ENCODE assay signal across 23 cellular contexts in genomic region chr18:22253156-22253555, GRCh38.
"Had no signal": no experiment of that assay in that cellular context is flagged by ENCODE, and none has a peak within 500 bp of the region (broad histone marks: within the 10 kb centered on the region; RNA-seq: fewer than 3 reads in every experiment).

No MANE protein-coding gene starts in this region.

- H3K4me3 Mint-ChIP-seq: activated naive CD4-positive, alpha-beta T cell treated with anti-CD3 and anti-CD28 coated beads, Interleukin-2, amount 50 U/mL, for 24 hours; brain; effector memory CD8-positive, alpha-beta T cell; naive thymus-derived CD8-positive, alpha-beta T cell; stimulated activated naive CD8-positive, alpha-beta T cell treated with anti-CD3 and anti-CD28 coated beads, Interleukin-15, Interleukin-2, amounts not matched to agents 100 ng/mL and 50 ng/mL, for 24 hours; WTC11 had no signal

- H3K27me3 ChIP-seq: esophagus muscularis mucosa, gastroesophageal sphincter, ovary, thyroid gland had no signal

- H3K27ac ChIP-seq: dorsolateral prefrontal cortex, gastroesophageal sphincter, ovary, psoas muscle had no signal

- H3K36me3 ChIP-seq: esophagus muscularis mucosa, gastroesophageal sphincter, ovary, thyroid gland had no signal

- H3K27me3 Mint-ChIP-seq: brain had no signal

- H3K27ac Mint-ChIP-seq: activated naive CD4-positive, alpha-beta T cell treated with anti-CD3 and anti-CD28 coated beads, Interleukin-2, amount 50 U/mL, for 24 hours; brain; stimulated activated naive CD8-positive, alpha-beta T cell treated with anti-CD3 and anti-CD28 coated beads, Interleukin-15, Interleukin-2, amounts not matched to agents 100 ng/mL and 50 ng/mL, for 24 hours; WTC11 had no signal

- H3K4me3 ChIP-seq: dorsolateral prefrontal cortex, esophagus muscularis mucosa, gastroesophageal sphincter, lung, ovary, psoas muscle, skin epidermis, thyroid gland had no signal

- H3K9me3 Mint-ChIP-seq: activated naive CD4-positive, alpha-beta T cell treated with anti-CD3 and anti-CD28 coated beads, Interleukin-2, amount 50 U/mL, for 24 hours; brain; effector memory CD8-positive, alpha-beta T cell; stimulated activated naive CD8-positive, alpha-beta T cell treated with anti-CD3 and anti-CD28 coated beads, Interleukin-15, Interleukin-2, amounts not matched to agents 100 ng/mL and 50 ng/mL, for 24 hours; WTC11 had no signal

- H3K4me1 Mint-ChIP-seq: activated naive CD4-positive, alpha-beta T cell treated with anti-CD3 and anti-CD28 coated beads, Interleukin-2, amount 50 U/mL, for 24 hours; brain had no signal

- H3K36me3 Mint-ChIP-seq: activated naive CD4-positive, alpha-beta T cell treated with anti-CD3 and anti-CD28 coated beads, Interleukin-2, amount 50 U/mL, for 24 hours; brain; naive thymus-derived CD8-positive, alpha-beta T cell; WTC11 had no signal

- DNase-seq: activated gamma-delta T cell treated with Interleukin-2 at 50 U/mL for 16 hours; activated T-cell treated with anti-CD3 and anti-CD28 coated beads, Interleukin-2, amount 50 U/mL, for 1 hour; aorta; caudate nucleus; dorsolateral prefrontal cortex; effector memory CD8-positive, alpha-beta T cell; head of caudate nucleus; islet precursor cell; naive thymus-derived CD8-positive, alpha-beta T cell; ovary; psoas muscle; stimulated activated CD4-positive, alpha-beta T cell treated with anti-CD3 and anti-CD28 coated beads, Interleukin-1b, Interleukin-23, amount 100 ng/mL, for 48 hours; substantia nigra; T-helper 1 cell had no signal

- H3K4me1 ChIP-seq: gastroesophageal sphincter, psoas muscle, thyroid gland had no signal

- H3K9me3 ChIP-seq: esophagus muscularis mucosa, gastroesophageal sphincter, ovary, psoas muscle, thyroid gland had no signal
